27 cellular contexts compared by ENCODE assay signal in genomic region chr15:39987831-39988230, GRCh38. TPM values are rescaled to one million over a fixed set of nuclear protein-coding genes. Genes with fewer than 3 reads are reported as not detected.
DNase-seq lines count a peak whose midpoint lies in the region; ATAC-seq, FAIRE-seq and TF ChIP-seq lines count a peak whose summit lies in the region.
"Had no signal": no experiment of that assay in that cellular context is flagged by ENCODE, and none has a peak within 500 bp of the region (broad histone marks: within the 10 kb centered on the region; RNA-seq: fewer than 3 reads in every experiment).

No MANE protein-coding gene starts in this region.

- H2BK5ac ChIP-seq in mesenchymal stem cell (ENCODE audit: low read depth, low read length, poor library complexity, severe bottlenecking) = no peak overlapping the region

- no peaks in the 10 kb centered on the region for H3K9me3 Mint-ChIP-seq in activated T-cell treated with anti-CD3 and anti-CD28 coated beads, Interleukin-2, amount 50 U/mL, for 72 hours
- H3K9me3 Mint-ChIP-seq in activated T-cell treated with anti-CD3 and anti-CD28 coated beads, Interleukin-2, amount 50 U/mL, for 24 hours = no peaks in the 10 kb centered on the region
- H3K9me3 Mint-ChIP-seq: CD4-positive, alpha-beta T cell; GM23338 had no signal

- no peak for ATAC-seq in activated T-cell treated with anti-CD3 and anti-CD28 coated beads, Interleukin-2, amount 50 U/mL, for 72 hours (replicated peaks in 1 of 2)
- ATAC-seq: A549, GM12878, GM23338, HCT116 had no signal

- peaks cover 1 to 4% of the 10 kb centered on the region in 2 donors for H3K36me3 Mint-ChIP-seq in activated T-cell treated with anti-CD3 and anti-CD28 coated beads, Interleukin-2, amount 50 U/mL, for 72 hours (ENCODE audit: insufficient read depth in 2 of 2)
- H3K36me3 Mint-ChIP-seq in activated T-cell treated with anti-CD3 and anti-CD28 coated beads, Interleukin-2, amount 50 U/mL, for 24 hours (ENCODE audit: low read depth) = peaks cover 90% of the 10 kb centered on the region

- H4K8ac ChIP-seq in mesenchymal stem cell (ENCODE audit: low read length) = no peak overlapping the region

- no peak overlapping the region for H3K9ac ChIP-seq in mesenchymal stem cell (ENCODE audit: low read length)
- H3K9ac ChIP-seq: BLaER1 treated with 17β-estradiol and CSF1 and Interleukin-3, amounts not matched to agents 10 nM and 100 nM had no signal

- H3K4me1 Mint-ChIP-seq in activated T-cell treated with anti-CD3 and anti-CD28 coated beads, Interleukin-2, amount 50 U/mL, for 72 hours (ENCODE audit: low read depth) = no peaks in the 10 kb centered on the region
- no peaks in the 10 kb centered on the region for H3K4me1 Mint-ChIP-seq in activated T-cell treated with anti-CD3 and anti-CD28 coated beads, Interleukin-2, amount 50 U/mL, for 24 hours (ENCODE audit: low read depth)
- H3K4me1 Mint-ChIP-seq: CD14-positive monocyte; CD8-positive, alpha-beta memory T cell; GM23338; H9 had no signal

- H3K4me3 Mint-ChIP-seq in activated T-cell treated with anti-CD3 and anti-CD28 coated beads, Interleukin-2, amount 50 U/mL, for 72 hours = no peak overlapping the region
- H3K4me3 Mint-ChIP-seq in activated T-cell treated with anti-CD3 and anti-CD28 coated beads, Interleukin-2, amount 50 U/mL, for 24 hours = no peak overlapping the region
- H3K4me3 Mint-ChIP-seq: CD14-positive monocyte; CD4-positive, alpha-beta T cell; CD8-positive, alpha-beta memory T cell; GM23338; H9 had no signal

- no peaks in the 10 kb centered on the region for H3K27me3 Mint-ChIP-seq in activated T-cell treated with anti-CD3 and anti-CD28 coated beads, Interleukin-2, amount 50 U/mL, for 72 hours (ENCODE audit: low read depth)
- H3K27me3 Mint-ChIP-seq in activated T-cell treated with anti-CD3 and anti-CD28 coated beads, Interleukin-2, amount 50 U/mL, for 24 hours = no peaks in the 10 kb centered on the region
- H3K27me3 Mint-ChIP-seq: CD4-positive, alpha-beta T cell; CD8-positive, alpha-beta memory T cell had no signal

- H2BK12ac ChIP-seq in mesenchymal stem cell (ENCODE audit: low read length in 2 of 2) = no peak overlapping the region

- no peaks in the 10 kb centered on the region for H3K4me1 ChIP-seq in mesenchymal stem cell (ENCODE audit: control insufficient read depth, insufficient read depth, low read depth, low read length)
- H3K4me1 ChIP-seq: A549; BE2C; BLaER1 treated with 17β-estradiol and CSF1 and Interleukin-3, amounts not matched to agents 10 nM and 100 nM had no signal

- H3K27ac ChIP-seq in VCaP (peak overlapping the region; percentile 49), mesenchymal stem cell (ENCODE audit: low read length, poor library complexity, severe bottlenecking) (no peak overlapping the region)
- H3K27ac ChIP-seq: 22Rv1; A549; BLaER1 treated with 17β-estradiol and CSF1 and Interleukin-3, amounts not matched to agents 10 nM and 100 nM had no signal

- no peaks in the 10 kb centered on the region for H3K27me3 ChIP-seq in mesenchymal stem cell (ENCODE audit: control insufficient read depth in 1 of 2, insufficient read depth in 1 of 2, low read length in 2 of 2)
- H3K27me3 ChIP-seq: BE2C; BLaER1 treated with 17β-estradiol and CSF1 and Interleukin-3, amounts not matched to agents 10 nM and 100 nM had no signal

- H3K18ac ChIP-seq in mesenchymal stem cell (ENCODE audit: low read depth in 1 of 2, low read length in 2 of 2) = no peak overlapping the region

- peaks cover 37 to 75% of the 10 kb centered on the region in 2 experiments for H3K36me3 ChIP-seq in mesenchymal stem cell (ENCODE audit: control insufficient read depth in 1 of 2, insufficient read depth in 2 of 2, low read depth in 1 of 2, low read length in 2 of 2)
- H3K36me3 ChIP-seq: BE2C had no signal

- H3K27ac Mint-ChIP-seq in activated T-cell treated with anti-CD3 and anti-CD28 coated beads, Interleukin-2, amount 50 U/mL, for 72 hours = peak overlapping the region; percentile 55
- H3K27ac Mint-ChIP-seq in activated T-cell treated with anti-CD3 and anti-CD28 coated beads, Interleukin-2, amount 50 U/mL, for 24 hours = no peak overlapping the region
- H3K27ac Mint-ChIP-seq: CD14-positive monocyte; CD4-positive, alpha-beta T cell; CD8-positive, alpha-beta memory T cell; GM23338 had no signal

- DNase-seq in activated T-cell treated with anti-CD3 and anti-CD28 coated beads, Interleukin-2, amount 50 U/mL, for 72 hours = no peak
- DNase-seq in activated T-cell treated with anti-CD3 and anti-CD28 coated beads, Interleukin-2, amount 50 U/mL, for 24 hours = no peak
- DNase-seq in fibroblast of villous mesenchyme (ENCODE audit: low read depth) (peak; percentile 78), SW 1271 (lab: John Stamatoyannopoulos, UW) (no peak), mesenchymal stem cell (no peak), GM12892 (ENCODE audit: insufficient read length) (no peak)
- DNase-seq in stimulated activated CD4-positive, alpha-beta T cell treated with anti-CD3 and anti-CD28 coated beads, Interleukin-4, amount 100 ng/mL, for 24 hours = no peak
- DNase-seq: ACHN; AML-193; BE2C; CD4-positive, alpha-beta T cell; CD8-positive, alpha-beta memory T cell; DMS 273 treated with DMSO at 0.1 percent for 48 hours; DMS79; EL; GDM1; H9 had no signal

- no peaks in the 10 kb centered on the region for H3K9me3 ChIP-seq in mesenchymal stem cell (ENCODE audit: control insufficient read depth, low read length)
- H3K9me3 ChIP-seq: A549, BE2C had no signal

- no peak overlapping the region for H2BK120ac ChIP-seq in mesenchymal stem cell (ENCODE audit: low read depth, low read length)

- no peak overlapping the region for H2BK15ac ChIP-seq in mesenchymal stem cell (ENCODE audit: low read depth, poor library complexity, severe bottlenecking)

- 83% methylated on average over 1 of the region's 7 CpGs for WGBS in mesenchymal stem cell

- no peak for FAIRE-seq in GM12892 (lab: Jason Lieb, UNC)
- FAIRE-seq: A549, D721Med, GM12878, GM18507 had no signal

- no peak overlapping the region for H4K91ac ChIP-seq in mesenchymal stem cell (ENCODE audit: low read length)

- no peak overlapping the region for H3K4me3 ChIP-seq in fibroblast of villous mesenchyme (ENCODE audit: low read depth, low read length)
- H3K4me3 ChIP-seq in mesenchymal stem cell (ENCODE audit: insufficient read depth in 1 of 2, low read depth in 1 of 2, low read length in 2 of 2) = no peak overlapping the region
- H3K4me3 ChIP-seq: A549; BLaER1 treated with 17β-estradiol and CSF1 and Interleukin-3, amounts not matched to agents 10 nM and 100 nM; GM12878; GM23338 had no signal

- no peak for TF ChIP-seq POLR2A in GM12892 (IDR thresholded peaks at IDR 0.05; ENCODE audit: low read depth, low read length)

- H3K4ac ChIP-seq in mesenchymal stem cell (ENCODE audit: low read depth in 1 of 2, low read length in 2 of 2) = no peak overlapping the region

- TF ChIP-seq CTCF in VCaP (conservative IDR thresholded peaks at IDR 0.05) = no peak
- TF ChIP-seq CTCF in fibroblast of villous mesenchyme (IDR thresholded peaks at IDR 0.05; ENCODE audit: insufficient read depth, low read depth, low read length) = no peak

- no peak overlapping the region for H3K14ac ChIP-seq in mesenchymal stem cell (ENCODE audit: low read length in 2 of 2)

- peaks cover 11% of the 10 kb centered on the region for H3K79me1 ChIP-seq in mesenchymal stem cell (replicated peaks; ENCODE audit: low read length, poor library complexity, severe bottlenecking)

- no peak overlapping the region for H3K4me2 ChIP-seq in mesenchymal stem cell (ENCODE audit: low read length, poor library complexity, severe bottlenecking)
- H3K4me2 ChIP-seq: A549; BLaER1 treated with 17β-estradiol and CSF1 and Interleukin-3, amounts not matched to agents 10 nM and 100 nM; GM23338 had no signal

- no peak overlapping the region for H2AK5ac ChIP-seq in mesenchymal stem cell (ENCODE audit: low read length, severe bottlenecking)

- H3K23ac ChIP-seq in mesenchymal stem cell (ENCODE audit: low read length in 2 of 2) = no peak overlapping the region

- H2AFZ ChIP-seq in mesenchymal stem cell (ENCODE audit: low read depth, low read length) = no peak overlapping the region
- H2AFZ ChIP-seq: GM23338 had no signal

RNA-seq across cellular contexts. Expression of gene SRP14, which starts 51.1 kb away (rescaled TPM):
- 100 to 1,000 TPM; 102 to 117 TPM for total RNA-seq in activated T-cell treated with anti-CD3 and anti-CD28 coated beads, Interleukin-2, amount 50 U/mL, for 72 hours
- total RNA-seq in fibroblast of villous mesenchyme = 93.3 and 96.6 TPM in 2 replicates
- 684 TPM for polyA plus RNA-seq in mesenchymal stem cell (2013, experiment 1 of 2)
- polyA plus RNA-seq in mesenchymal stem cell (2013, experiment 2 of 2) = 720 TPM
- polyA plus RNA-seq in GM12892 (2012; ENCODE audit: missing spikeins) = 488 TPM

RNA-seq across cellular contexts. Expression of gene EIF2AK4, which starts 53.9 kb away (rescaled TPM):
- total RNA-seq in activated T-cell treated with anti-CD3 and anti-CD28 coated beads, Interleukin-2, amount 50 U/mL, for 72 hours = 10 to 100 TPM; 34.9 to 38.0 TPM
- total RNA-seq in fibroblast of villous mesenchyme = 70.2 and 104 TPM in 2 replicates
- 81.9 TPM for polyA plus RNA-seq in mesenchymal stem cell (2013, experiment 1 of 2)
- 82.4 TPM for polyA plus RNA-seq in mesenchymal stem cell (2013, experiment 2 of 2)
- 31.0 TPM for polyA plus RNA-seq in GM12892 (2012; ENCODE audit: missing spikeins)
